9 cellular contexts compared by ENCODE assay signal in the genomic region with DNA sequence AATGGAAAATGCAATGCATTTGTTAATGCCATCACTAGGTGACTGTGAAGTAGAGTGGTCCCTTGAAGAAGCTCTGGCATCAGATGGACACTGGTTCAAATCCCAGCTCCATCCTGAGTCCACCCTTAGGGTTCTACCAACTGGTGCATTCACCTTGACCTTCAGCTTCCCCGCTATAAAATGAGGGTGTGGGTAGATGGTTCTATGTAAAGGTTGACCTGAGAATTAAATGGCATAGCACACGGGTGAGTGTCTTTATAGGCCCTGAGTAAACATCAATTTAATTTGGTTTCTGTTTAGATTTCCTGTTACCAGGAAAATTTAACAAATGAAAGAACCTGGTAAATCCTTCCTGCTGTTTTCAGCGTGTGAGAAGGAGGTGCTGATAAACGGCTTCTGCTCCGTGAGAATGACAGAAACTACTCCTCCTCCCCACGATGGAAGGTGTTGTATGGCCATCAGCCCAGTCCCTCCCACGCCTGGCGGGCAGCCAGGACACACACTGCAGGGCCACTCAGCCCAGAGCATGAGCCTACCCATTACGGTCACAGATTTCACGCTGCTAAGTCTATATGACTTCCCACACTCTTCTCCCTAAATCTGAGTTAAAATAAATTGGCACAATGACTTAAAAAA.
DNase-seq lines count a peak whose midpoint lies in the region; ATAC-seq and TF ChIP-seq lines count a peak whose summit lies in the region.
"Had no signal": no experiment of that assay in that cellular context is flagged by ENCODE, and none has a peak within 500 bp of the region (broad histone marks: within the 10 kb centered on the region; RNA-seq: fewer than 3 reads in every experiment).

No MANE protein-coding gene starts in this region.

- peaks cover 6 to 55% of the 10 kb centered on the region in 2 experiments for H3K36me3 ChIP-seq in SK-N-SH (replicated peaks in 1 of 2; ENCODE audit: control insufficient read depth in 1 of 2, insufficient read depth in 2 of 2, low read length in 1 of 2)
- peaks cover 0 to 86% (median 19%) of the 10 kb centered on the region in 6 donors for H3K36me3 ChIP-seq in spleen

- TF ChIP-seq CTCF in SK-N-SH (IDR thresholded peaks at IDR 0.05) (no peak), spleen (IDR thresholded peaks at IDR 0.05 in 8 of 11, conservative IDR thresholded peaks at IDR 0.05 in 3 of 11) (no peak), GM20000 (IDR thresholded peaks at IDR 0.05; ENCODE audit: extremely low read depth, missing control alignments) (no peak)

- no peaks in the 10 kb centered on the region for H3K27me3 ChIP-seq in SK-N-SH (ENCODE audit: insufficient read depth)
- no peaks in the 10 kb centered on the region for H3K27me3 ChIP-seq in spleen (replicated peaks in 1 of 7)
- H3K27me3 ChIP-seq: gastrocnemius medialis had no signal

- H3F3A ChIP-seq in SK-N-SH (replicated peaks; ENCODE audit: insufficient read depth): no peaks in the 10 kb centered on the region

- H3K4me2 ChIP-seq in SK-N-SH: no peak overlapping the region

- TF ChIP-seq EP300 in SK-N-SH (IDR thresholded peaks at IDR 0.05; ENCODE audit: borderline replicate concordance in 1 of 2, low read depth in 1 of 2, low read length in 1 of 2): no peak

- TF ChIP-seq POLR2A in spleen (IDR thresholded peaks at IDR 0.05): no peak

- H3K4me1 ChIP-seq in SK-N-SH (ENCODE audit: control insufficient read depth in 1 of 2, insufficient read depth in 2 of 2, low read depth in 1 of 2, low read length in 1 of 2) (peaks cover 7 to 28% of the 10 kb centered on the region in 2 experiments; a peak in 3 of 4 replicates), spleen (peaks cover 0 to 39% (median 14%) of the 10 kb centered on the region in 6 donors)

- 59% methylated on average over 10 of the region's 10 CpGs for WGBS in SK-N-SH (ENCODE audit: low lambda C conversion rate)
- 55 to 75% (median 65%) methylated on average over 10 of the region's 10 CpGs for WGBS in spleen, 5 donors

- no peaks in the 10 kb centered on the region for H3K9me3 ChIP-seq in SK-N-SH
- H3K9me3 ChIP-seq in spleen: no peaks in the 10 kb centered on the region
- H3K9me3 ChIP-seq: gastrocnemius medialis had no signal

- CTCF ChIA-PET in SK-N-SH (lab: Yijun Ruan, JAX): interaction anchor here (0.7 to 6.1 kb wide), 2 partner anchors 64 to 105 kb away, joined by 3 to 35 read pairs; no protein-coding TSS in a partner anchor

- no peaks in the 10 kb centered on the region for H3K79me2 ChIP-seq in SK-N-SH (ENCODE audit: insufficient read depth)

- intact Hi-C loops in left cardiac atrium (cut with DNase I): loop anchor here in 1 of 2 donors (10.0 kb wide), 1 partner anchor 87 kb away; no protein-coding TSS in a partner anchor
- intact Hi-C loops in spleen (cut with DNase I; ENCODE audit: low total_unique reads): no loop called here

- H3K4me3 ChIP-seq in SK-N-SH (ENCODE audit: low read depth in 2 of 2, low read length in 1 of 2) (no peak overlapping the region), spleen (no peak overlapping the region)
- H3K4me3 ChIP-seq: gastrocnemius medialis had no signal

- no peak overlapping the region for H3K9ac ChIP-seq in SK-N-SH

- peaks cover 52% of the 10 kb centered on the region for H4K20me1 ChIP-seq in SK-N-SH (ENCODE audit: insufficient read depth)

- TF ChIP-seq RAD21 in SK-N-SH (IDR thresholded peaks at IDR 0.05; ENCODE audit: low read length): no peak

- ATAC-seq in left cardiac atrium (peak; percentile 81 to 83), GM19351 (IDR thresholded peaks at IDR 0.05; ENCODE audit: unreplicated experiment) (no peak)
- ATAC-seq: gastrocnemius medialis had no signal

- POLR2A ChIA-PET in SK-N-SH (lab: Yijun Ruan, JAX): no interaction called here

- H3K9me2 ChIP-seq in SK-N-SH: no peaks in the 10 kb centered on the region

- H3K27ac ChIP-seq in SK-N-SH (ENCODE audit: low read depth in 2 of 2, low read length in 1 of 2): no peak overlapping the region
- peak overlapping the region in 1 of 8 donors; percentile 11 for H3K27ac ChIP-seq in spleen
- H3K27ac ChIP-seq: gastrocnemius medialis had no signal

- DNase-seq in LoVo (ENCODE audit: low spot score) (peak; percentile 95), SK-N-SH (peak; percentile 83), left cardiac atrium (peak; percentile 85), spleen (peak; percentile 67), NOMO-1 treated with dmso at 0.1 percent for 144 hours (lab: John Stamatoyannopoulos, UW; ENCODE audit: unreplicated experiment) (no peak), GM20000 (ENCODE audit: low spot score) (no peak)
- no peak for DNase-seq in activated CD8-positive, alpha-beta memory T cell treated with anti-CD3 and anti-CD28 coated beads, Interleukin-2, amount 50 U/mL, for 48 hours

- H2AFZ ChIP-seq in SK-N-SH (ENCODE audit: low read depth): no peak overlapping the region

TF ChIP-seq in SK-N-SH, 30 proteins besides CTCF, POLR2A, EP300 and RAD21:
- TF ChIP-seq YY1 (IDR thresholded peaks at IDR 0.05; ENCODE audit: low read depth) (no peak), MXI1 (IDR thresholded peaks at IDR 0.05; ENCODE audit: low read depth, low read length) (peak; percentile 49; the same call in 1 of the 2 replicates), FOXJ3 (CRISPR knock-in tag; IDR thresholded peaks at IDR 0.05) (no peak), RCOR1 (IDR thresholded peaks at IDR 0.05; ENCODE audit: low read length) (peak; percentile 30; the same call in 1 of the 2 replicates), JUND (IDR thresholded peaks at IDR 0.05) (no peak)
- TF ChIP-seq, protein P1, sequence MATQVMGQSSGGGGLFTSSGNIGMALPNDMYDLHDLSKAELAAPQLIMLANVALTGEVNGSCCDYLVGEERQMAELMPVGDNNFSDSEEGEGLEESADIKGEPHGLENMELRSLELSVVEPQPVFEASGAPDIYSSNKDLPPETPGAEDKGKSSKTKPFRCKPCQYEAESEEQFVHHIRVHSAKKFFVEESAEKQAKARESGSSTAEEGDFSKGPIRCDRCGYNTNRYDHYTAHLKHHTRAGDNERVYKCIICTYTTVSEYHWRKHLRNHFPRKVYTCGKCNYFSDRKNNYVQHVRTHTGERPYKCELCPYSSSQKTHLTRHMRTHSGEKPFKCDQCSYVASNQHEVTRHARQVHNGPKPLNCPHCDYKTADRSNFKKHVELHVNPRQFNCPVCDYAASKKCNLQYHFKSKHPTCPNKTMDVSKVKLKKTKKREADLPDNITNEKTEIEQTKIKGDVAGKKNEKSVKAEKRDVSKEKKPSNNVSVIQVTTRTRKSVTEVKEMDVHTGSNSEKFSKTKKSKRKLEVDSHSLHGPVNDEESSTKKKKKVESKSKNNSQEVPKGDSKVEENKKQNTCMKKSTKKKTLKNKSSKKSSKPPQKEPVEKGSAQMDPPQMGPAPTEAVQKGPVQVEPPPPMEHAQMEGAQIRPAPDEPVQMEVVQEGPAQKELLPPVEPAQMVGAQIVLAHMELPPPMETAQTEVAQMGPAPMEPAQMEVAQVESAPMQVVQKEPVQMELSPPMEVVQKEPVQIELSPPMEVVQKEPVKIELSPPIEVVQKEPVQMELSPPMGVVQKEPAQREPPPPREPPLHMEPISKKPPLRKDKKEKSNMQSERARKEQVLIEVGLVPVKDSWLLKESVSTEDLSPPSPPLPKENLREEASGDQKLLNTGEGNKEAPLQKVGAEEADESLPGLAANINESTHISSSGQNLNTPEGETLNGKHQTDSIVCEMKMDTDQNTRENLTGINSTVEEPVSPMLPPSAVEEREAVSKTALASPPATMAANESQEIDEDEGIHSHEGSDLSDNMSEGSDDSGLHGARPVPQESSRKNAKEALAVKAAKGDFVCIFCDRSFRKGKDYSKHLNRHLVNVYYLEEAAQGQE (IDR thresholded peaks at IDR 0.05; ENCODE audit: low read depth, low read length): no peak

Comparison
In these comparisons a context has a peak if more than half of its experiments do, and no peak if none do; other contexts are left out.
1. DNase-seq: peak in LoVo (single experiment), SK-N-SH (single experiment), left cardiac atrium (single experiment) and spleen (single experiment); none in NOMO-1 treated with dmso at 0.1 percent for 144 hours (single experiment), activated CD8-positive, alpha-beta memory T cell treated with anti-CD3 and anti-CD28 coated beads, Interleukin-2, amount 50 U/mL, for 48 hours (single experiment) and GM20000 (single experiment).